ENCODE assay signal across 1 cellular context in genomic region chr2:230738924-230739323, GRCh38.
TF ChIP-seq lines count a peak whose summit lies in the region.

No MANE protein-coding gene starts in this region.

TF ChIP-seq in HepG2, 621 proteins besides CTCF, POLR2A, EP300 and RAD21 (continued from another document and continues in another):
- TF ChIP-seq ARID3A (IDR thresholded peaks at IDR 0.05; ENCODE audit: low read depth, low read length) (peak; percentile 94), ZNF138 (CRISPR knock-in tag; IDR thresholded peaks at IDR 0.05; ENCODE audit: low read depth) (no peak), AHDC1 (CRISPR knock-in tag; IDR thresholded peaks at IDR 0.05; ENCODE audit: borderline replicate concordance) (peak; percentile 98), HMGXB4 (CRISPR knock-in tag; IDR thresholded peaks at IDR 0.05; ENCODE audit: borderline replicate concordance in 1 of 2, low read depth in 1 of 2) (0 out of 4 replicates have a peak, but pooled peaks of 1 of the 2 experiments have one; percentile 28), ZEB1 (IDR thresholded peaks at IDR 0.05; ENCODE audit: insufficient replicate concordance, low read depth) (no peak), EEA1 (CRISPR knock-in tag; IDR thresholded peaks at IDR 0.05; ENCODE audit: borderline replicate concordance) (no peak), REPIN1 (CRISPR knock-in tag; IDR thresholded peaks at IDR 0.05; ENCODE audit: borderline replicate concordance, low read depth) (no peak), CHCHD3 (CRISPR knock-in tag; IDR thresholded peaks at IDR 0.05) (no peak), AKAP8 (CRISPR knock-in tag; IDR thresholded peaks at IDR 0.05) (no peak), SPEN (CRISPR knock-in tag; IDR thresholded peaks at IDR 0.05; ENCODE audit: low read depth) (no peak), MLLT10 (CRISPR knock-in tag; IDR thresholded peaks at IDR 0.05) (no peak), FOXK1 (CRISPR knock-in tag; IDR thresholded peaks at IDR 0.05; ENCODE audit: borderline replicate concordance, low read depth) (peak; percentile 90; the same call in 1 of the 2 replicates), NFIC (IDR thresholded peaks at IDR 0.05; ENCODE audit: low read length) (peak; percentile 98), ZNF670 (CRISPR knock-in tag; IDR thresholded peaks at IDR 0.05; ENCODE audit: borderline replicate concordance) (no peak), ATF2 (CRISPR knock-in tag; IDR thresholded peaks at IDR 0.05) (peak; percentile 68; the same call in 1 of the 2 replicates), ZNF124 (CRISPR knock-in tag; IDR thresholded peaks at IDR 0.05) (no peak), AGO2 (optimal IDR thresholded peaks at IDR 0.05; ENCODE audit: low read depth, low read length) (no peak), SIN3A (IDR thresholded peaks at IDR 0.05; ENCODE audit: borderline replicate concordance, low read depth, low read length) (0 out of 2 replicates have a peak, but pooled peaks have one; percentile 45), CBX2 (IDR thresholded peaks at IDR 0.05; ENCODE audit: low read depth, low read length) (no peak), CBX2 (CRISPR knock-in tag; IDR thresholded peaks at IDR 0.05; ENCODE audit: low read depth) (no peak), MXD4 (CRISPR knock-in tag; IDR thresholded peaks at IDR 0.05) (no peak), MTA3 (CRISPR knock-in tag; IDR thresholded peaks at IDR 0.05) (no peak), ZNF776 (CRISPR knock-in tag; IDR thresholded peaks at IDR 0.05) (no peak), SOX5 (CRISPR knock-in tag; IDR thresholded peaks at IDR 0.05; ENCODE audit: borderline replicate concordance) (peak; percentile 88), SKI (IDR thresholded peaks at IDR 0.05; ENCODE audit: partially characterized antibody) (no peak), ZNF713 (CRISPR knock-in tag; IDR thresholded peaks at IDR 0.05) (no peak), NKX3-1 (CRISPR knock-in tag; IDR thresholded peaks at IDR 0.05) (no peak; the same call in 1 of the 2 replicates), FOXA1 (IDR thresholded peaks at IDR 0.05) (peak; percentile 99), FOXA1 (CRISPR knock-in tag; IDR thresholded peaks at IDR 0.05) (peak; percentile 99), DNMT1 (CRISPR knock-in tag; IDR thresholded peaks at IDR 0.05) (no peak), ZNF589 (CRISPR knock-in tag; conservative IDR thresholded peaks at IDR 0.05) (no peak), HMGA1 (CRISPR knock-in tag; conservative IDR thresholded peaks at IDR 0.05) (no peak), ZNF547 (CRISPR knock-in tag; IDR thresholded peaks at IDR 0.05) (no peak), ZNF232 (CRISPR knock-in tag; IDR thresholded peaks at IDR 0.05; ENCODE audit: borderline replicate concordance) (no peak), ZC3H4 (CRISPR knock-in tag; IDR thresholded peaks at IDR 0.05; ENCODE audit: borderline replicate concordance) (no peak), ESRRA (CRISPR knock-in tag; IDR thresholded peaks at IDR 0.05; ENCODE audit: low read depth) (no peak), SOX13 (IDR thresholded peaks at IDR 0.05) (peak; percentile 43; the same call in 1 of the 2 replicates), SOX13 (CRISPR knock-in tag; conservative IDR thresholded peaks at IDR 0.05 in 1 of 2, IDR thresholded peaks at IDR 0.05 in 1 of 2) (peak in 1 of 2 experiments; percentile 96; a peak in 2 of 4 replicates)
- TF ChIP-seq, protein P1, sequence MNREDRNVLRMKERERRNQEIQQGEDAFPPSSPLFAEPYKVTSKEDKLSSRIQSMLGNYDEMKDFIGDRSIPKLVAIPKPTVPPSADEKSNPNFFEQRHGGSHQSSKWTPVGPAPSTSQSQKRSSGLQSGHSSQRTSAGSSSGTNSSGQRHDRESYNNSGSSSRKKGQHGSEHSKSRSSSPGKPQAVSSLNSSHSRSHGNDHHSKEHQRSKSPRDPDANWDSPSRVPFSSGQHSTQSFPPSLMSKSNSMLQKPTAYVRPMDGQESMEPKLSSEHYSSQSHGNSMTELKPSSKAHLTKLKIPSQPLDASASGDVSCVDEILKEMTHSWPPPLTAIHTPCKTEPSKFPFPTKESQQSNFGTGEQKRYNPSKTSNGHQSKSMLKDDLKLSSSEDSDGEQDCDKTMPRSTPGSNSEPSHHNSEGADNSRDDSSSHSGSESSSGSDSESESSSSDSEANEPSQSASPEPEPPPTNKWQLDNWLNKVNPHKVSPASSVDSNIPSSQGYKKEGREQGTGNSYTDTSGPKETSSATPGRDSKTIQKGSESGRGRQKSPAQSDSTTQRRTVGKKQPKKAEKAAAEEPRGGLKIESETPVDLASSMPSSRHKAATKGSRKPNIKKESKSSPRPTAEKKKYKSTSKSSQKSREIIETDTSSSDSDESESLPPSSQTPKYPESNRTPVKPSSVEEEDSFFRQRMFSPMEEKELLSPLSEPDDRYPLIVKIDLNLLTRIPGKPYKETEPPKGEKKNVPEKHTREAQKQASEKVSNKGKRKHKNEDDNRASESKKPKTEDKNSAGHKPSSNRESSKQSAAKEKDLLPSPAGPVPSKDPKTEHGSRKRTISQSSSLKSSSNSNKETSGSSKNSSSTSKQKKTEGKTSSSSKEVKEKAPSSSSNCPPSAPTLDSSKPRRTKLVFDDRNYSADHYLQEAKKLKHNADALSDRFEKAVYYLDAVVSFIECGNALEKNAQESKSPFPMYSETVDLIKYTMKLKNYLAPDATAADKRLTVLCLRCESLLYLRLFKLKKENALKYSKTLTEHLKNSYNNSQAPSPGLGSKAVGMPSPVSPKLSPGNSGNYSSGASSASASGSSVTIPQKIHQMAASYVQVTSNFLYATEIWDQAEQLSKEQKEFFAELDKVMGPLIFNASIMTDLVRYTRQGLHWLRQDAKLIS (CRISPR knock-in tag; IDR thresholded peaks at IDR 0.05): no peak
- TF ChIP-seq, protein P2, sequence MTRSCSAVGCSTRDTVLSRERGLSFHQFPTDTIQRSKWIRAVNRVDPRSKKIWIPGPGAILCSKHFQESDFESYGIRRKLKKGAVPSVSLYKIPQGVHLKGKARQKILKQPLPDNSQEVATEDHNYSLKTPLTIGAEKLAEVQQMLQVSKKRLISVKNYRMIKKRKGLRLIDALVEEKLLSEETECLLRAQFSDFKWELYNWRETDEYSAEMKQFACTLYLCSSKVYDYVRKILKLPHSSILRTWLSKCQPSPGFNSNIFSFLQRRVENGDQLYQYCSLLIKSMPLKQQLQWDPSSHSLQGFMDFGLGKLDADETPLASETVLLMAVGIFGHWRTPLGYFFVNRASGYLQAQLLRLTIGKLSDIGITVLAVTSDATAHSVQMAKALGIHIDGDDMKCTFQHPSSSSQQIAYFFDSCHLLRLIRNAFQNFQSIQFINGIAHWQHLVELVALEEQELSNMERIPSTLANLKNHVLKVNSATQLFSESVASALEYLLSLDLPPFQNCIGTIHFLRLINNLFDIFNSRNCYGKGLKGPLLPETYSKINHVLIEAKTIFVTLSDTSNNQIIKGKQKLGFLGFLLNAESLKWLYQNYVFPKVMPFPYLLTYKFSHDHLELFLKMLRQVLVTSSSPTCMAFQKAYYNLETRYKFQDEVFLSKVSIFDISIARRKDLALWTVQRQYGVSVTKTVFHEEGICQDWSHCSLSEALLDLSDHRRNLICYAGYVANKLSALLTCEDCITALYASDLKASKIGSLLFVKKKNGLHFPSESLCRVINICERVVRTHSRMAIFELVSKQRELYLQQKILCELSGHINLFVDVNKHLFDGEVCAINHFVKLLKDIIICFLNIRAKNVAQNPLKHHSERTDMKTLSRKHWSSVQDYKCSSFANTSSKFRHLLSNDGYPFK (CRISPR knock-in tag; IDR thresholded peaks at IDR 0.05; ENCODE audit: borderline replicate concordance): no peak
- TF ChIP-seq, protein P3, sequence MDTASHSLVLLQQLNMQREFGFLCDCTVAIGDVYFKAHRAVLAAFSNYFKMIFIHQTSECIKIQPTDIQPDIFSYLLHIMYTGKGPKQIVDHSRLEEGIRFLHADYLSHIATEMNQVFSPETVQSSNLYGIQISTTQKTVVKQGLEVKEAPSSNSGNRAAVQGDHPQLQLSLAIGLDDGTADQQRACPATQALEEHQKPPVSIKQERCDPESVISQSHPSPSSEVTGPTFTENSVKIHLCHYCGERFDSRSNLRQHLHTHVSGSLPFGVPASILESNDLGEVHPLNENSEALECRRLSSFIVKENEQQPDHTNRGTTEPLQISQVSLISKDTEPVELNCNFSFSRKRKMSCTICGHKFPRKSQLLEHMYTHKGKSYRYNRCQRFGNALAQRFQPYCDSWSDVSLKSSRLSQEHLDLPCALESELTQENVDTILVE (CRISPR knock-in tag; IDR thresholded peaks at IDR 0.05): no peak
- TF ChIP-seq, protein P4, sequence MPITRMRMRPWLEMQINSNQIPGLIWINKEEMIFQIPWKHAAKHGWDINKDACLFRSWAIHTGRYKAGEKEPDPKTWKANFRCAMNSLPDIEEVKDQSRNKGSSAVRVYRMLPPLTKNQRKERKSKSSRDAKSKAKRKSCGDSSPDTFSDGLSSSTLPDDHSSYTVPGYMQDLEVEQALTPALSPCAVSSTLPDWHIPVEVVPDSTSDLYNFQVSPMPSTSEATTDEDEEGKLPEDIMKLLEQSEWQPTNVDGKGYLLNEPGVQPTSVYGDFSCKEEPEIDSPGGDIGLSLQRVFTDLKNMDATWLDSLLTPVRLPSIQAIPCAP (CRISPR knock-in tag; IDR thresholded peaks at IDR 0.05; ENCODE audit: low read depth): no peak
